ENCODE assay signal across 8 cellular contexts in the genomic region with DNA sequence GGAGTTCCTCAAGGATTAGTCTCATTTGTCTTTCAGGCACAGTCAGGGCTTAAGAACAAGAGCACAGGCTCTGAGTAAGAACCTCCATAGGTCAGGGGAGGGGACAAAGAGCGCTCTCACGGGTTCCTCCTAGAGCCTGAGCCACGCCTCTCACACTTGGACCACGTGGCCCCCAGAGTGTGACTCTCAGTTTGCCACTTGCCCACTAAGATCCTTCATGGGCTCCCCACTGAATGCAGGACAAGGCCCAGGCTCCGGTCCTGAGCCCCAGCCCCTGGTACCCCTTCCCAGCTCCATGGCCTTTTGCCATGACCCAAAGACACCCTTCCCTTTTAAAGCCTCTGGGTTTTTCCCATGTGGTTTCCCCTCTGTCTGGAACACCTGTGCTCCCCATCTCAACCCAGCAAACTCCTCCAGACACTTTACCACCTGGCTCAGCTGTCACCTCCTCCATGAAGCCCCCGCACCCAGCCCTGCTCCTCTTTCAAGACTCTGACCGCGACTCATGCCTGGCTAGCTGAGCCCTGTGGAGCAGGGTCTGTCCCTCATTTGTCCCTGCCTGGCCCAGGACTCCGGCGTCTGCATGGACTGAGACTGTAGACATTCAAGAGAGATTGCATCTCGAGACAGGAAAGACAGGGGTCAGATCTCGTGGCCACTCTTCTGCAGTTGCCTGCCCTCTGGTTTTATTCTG. TPM values are rescaled to one million over a fixed set of nuclear protein-coding genes. Genes with fewer than 3 reads are reported as not detected.
DNase-seq lines count a peak whose midpoint lies in the region; ATAC-seq and TF ChIP-seq lines count a peak whose summit lies in the region.

No MANE protein-coding gene starts in this region.

- peaks cover 0 to 19% (median 10%) of the 10 kb centered on the region in 7 donors for H3K4me1 Mint-ChIP-seq in naive thymus-derived CD4-positive, alpha-beta T cell

- no peak overlapping the region for H3K9ac ChIP-seq in mesenchymal stem cell (ENCODE audit: low read length)

- no peaks in the 10 kb centered on the region for H3K9me3 Mint-ChIP-seq in naive thymus-derived CD4-positive, alpha-beta T cell

- POLR2A ChIA-PET in naive thymus-derived CD4-positive, alpha-beta T cell (lab: Charles Lee): no interaction called here

- H3K18ac ChIP-seq in mesenchymal stem cell (ENCODE audit: low read depth in 1 of 2, low read length in 2 of 2): no peak overlapping the region

- no peak overlapping the region for H2BK5ac ChIP-seq in mesenchymal stem cell (ENCODE audit: low read depth, low read length, poor library complexity, severe bottlenecking)

- DNase-seq in activated T-cell treated with anti-CD3 and anti-CD28 coated beads for 24 hours (ENCODE audit: low read depth) (peak; percentile 35), NCI-H1930 (lab: John Stamatoyannopoulos, UW) (no peak), mesenchymal stem cell (no peak)
- DNase-seq in activated T-cell treated with anti-CD3 and anti-CD28 coated beads, Interleukin-2, amount 50 U/mL, for 1 hour: no peak
- no peak for DNase-seq in naive thymus-derived CD4-positive, alpha-beta T cell
- DNase-seq in effector memory CD4-positive, alpha-beta T cell: no peak

- no peak overlapping the region for H3K23ac ChIP-seq in mesenchymal stem cell (ENCODE audit: low read length in 2 of 2)

- WGBS in mesenchymal stem cell: 77% methylated on average over 12 of the region's 12 CpGs

- no peak overlapping the region for H4K8ac ChIP-seq in mesenchymal stem cell (ENCODE audit: low read length)

- H3K4me3 ChIP-seq in naive thymus-derived CD4-positive, alpha-beta T cell (ENCODE audit: low read length): no peak overlapping the region
- H3K4me3 ChIP-seq in mesenchymal stem cell (ENCODE audit: insufficient read depth in 1 of 2, low read depth in 1 of 2, low read length in 2 of 2): no peak overlapping the region
- no peak overlapping the region for H3K4me3 ChIP-seq in effector memory CD4-positive, alpha-beta T cell (ENCODE audit: insufficient read depth, low read depth, low read length, poor library complexity, severe bottlenecking)

- intact Hi-C loops in naive thymus-derived CD4-positive, alpha-beta T cell (cut with micrococcal nuclease): no loop called here

- H2BK120ac ChIP-seq in mesenchymal stem cell (ENCODE audit: low read depth, low read length): no peak overlapping the region

- peak overlapping the region in 2 of 9 donors; percentile 19 to 62 for H3K27ac Mint-ChIP-seq in naive thymus-derived CD4-positive, alpha-beta T cell

- CTCF ChIA-PET in naive thymus-derived CD4-positive, alpha-beta T cell (lab: Charles Lee): no interaction called here

- no peaks in the 10 kb centered on the region for H3K27me3 ChIP-seq in naive thymus-derived CD4-positive, alpha-beta T cell (ENCODE audit: control insufficient read depth in 2 of 2, insufficient read depth in 2 of 2, low read length in 2 of 2)
- H3K27me3 ChIP-seq in mesenchymal stem cell (ENCODE audit: control insufficient read depth in 1 of 2, insufficient read depth in 1 of 2, low read length in 2 of 2): peaks cover 34 to 47% of the 10 kb centered on the region in 2 experiments
- H3K27me3 ChIP-seq in effector memory CD4-positive, alpha-beta T cell (replicated peaks; ENCODE audit: control insufficient read depth, insufficient read depth, low read length, poor library complexity, severe bottlenecking): no peaks in the 10 kb centered on the region

- no peak overlapping the region for H2AFZ ChIP-seq in mesenchymal stem cell (ENCODE audit: low read depth, low read length)

- peak overlapping the region in 1 of 2 experiments; percentile 42 for H3K14ac ChIP-seq in mesenchymal stem cell (ENCODE audit: low read length in 2 of 2)

- H3K4me2 ChIP-seq in mesenchymal stem cell (ENCODE audit: low read length, poor library complexity, severe bottlenecking): no peak overlapping the region

- H3K79me1 ChIP-seq in mesenchymal stem cell (replicated peaks; ENCODE audit: low read length, poor library complexity, severe bottlenecking): no peaks in the 10 kb centered on the region

- no peaks in the 10 kb centered on the region for H3K36me3 Mint-ChIP-seq in naive thymus-derived CD4-positive, alpha-beta T cell

- H3K4ac ChIP-seq in mesenchymal stem cell (ENCODE audit: low read depth in 1 of 2, low read length in 2 of 2): no peak overlapping the region

- H4K91ac ChIP-seq in mesenchymal stem cell (ENCODE audit: low read length): no peak overlapping the region

- H2BK15ac ChIP-seq in mesenchymal stem cell (ENCODE audit: low read depth, poor library complexity, severe bottlenecking): no peak overlapping the region

- H3K27ac ChIP-seq in naive thymus-derived CD4-positive, alpha-beta T cell (ENCODE audit: low read depth, low read length): no peak overlapping the region
- no peak overlapping the region for H3K27ac ChIP-seq in mesenchymal stem cell (ENCODE audit: low read length, poor library complexity, severe bottlenecking)
- no peak overlapping the region for H3K27ac ChIP-seq in effector memory CD4-positive, alpha-beta T cell (ENCODE audit: insufficient read depth, low read length, poor library complexity, severe bottlenecking)

- no peak overlapping the region for H3K4me3 Mint-ChIP-seq in naive thymus-derived CD4-positive, alpha-beta T cell

- H3K9me3 ChIP-seq in naive thymus-derived CD4-positive, alpha-beta T cell (ENCODE audit: control insufficient read depth in 2 of 3, low read length in 3 of 3): no peaks in the 10 kb centered on the region
- no peaks in the 10 kb centered on the region for H3K9me3 ChIP-seq in mesenchymal stem cell (ENCODE audit: control insufficient read depth, low read length)
- no peaks in the 10 kb centered on the region for H3K9me3 ChIP-seq in effector memory CD4-positive, alpha-beta T cell (ENCODE audit: control insufficient read depth, low read length)

- H3K36me3 ChIP-seq in naive thymus-derived CD4-positive, alpha-beta T cell (ENCODE audit: control insufficient read depth in 2 of 3, insufficient read depth in 3 of 3, low read length in 3 of 3): no peaks in the 10 kb centered on the region
- no peaks in the 10 kb centered on the region for H3K36me3 ChIP-seq in mesenchymal stem cell (ENCODE audit: control insufficient read depth in 1 of 2, insufficient read depth in 2 of 2, low read depth in 1 of 2, low read length in 2 of 2)
- no peaks in the 10 kb centered on the region for H3K36me3 ChIP-seq in effector memory CD4-positive, alpha-beta T cell (ENCODE audit: control insufficient read depth, insufficient read depth, low read length)

- H3K27me3 Mint-ChIP-seq in naive thymus-derived CD4-positive, alpha-beta T cell: peaks cover 0 to 4% (median 0%) of the 10 kb centered on the region in 5 donors

- H3K4me1 ChIP-seq in naive thymus-derived CD4-positive, alpha-beta T cell (ENCODE audit: control insufficient read depth in 2 of 2, insufficient read depth in 2 of 2, low read length in 2 of 2): peaks cover 0 to 12% of the 10 kb centered on the region in 2 donors
- H3K4me1 ChIP-seq in mesenchymal stem cell (ENCODE audit: control insufficient read depth, insufficient read depth, low read depth, low read length): no peaks in the 10 kb centered on the region
- no peaks in the 10 kb centered on the region for H3K4me1 ChIP-seq in effector memory CD4-positive, alpha-beta T cell (ENCODE audit: control insufficient read depth, insufficient read depth, low read length, poor library complexity, severe bottlenecking)

- no peak overlapping the region for H2BK12ac ChIP-seq in mesenchymal stem cell (ENCODE audit: low read length in 2 of 2)

- ATAC-seq in HG02884 (IDR thresholded peaks at IDR 0.05; ENCODE audit: unreplicated experiment) (peak; percentile 92), SK-N-SH treated with all-trans-retinoic acid at 6 μM for 48 hours (no peak)
- ATAC-seq in naive thymus-derived CD4-positive, alpha-beta T cell: peak; percentile 95

- H2AK5ac ChIP-seq in mesenchymal stem cell (ENCODE audit: low read length, severe bottlenecking): no peak overlapping the region

TF ChIP-seq in SK-N-SH treated with all-trans-retinoic acid at 6 μM for 48 hours, 23 proteins besides CTCF, POLR2A, EP300 and RAD21:
- TF ChIP-seq ESRRG (CRISPR knock-in tag; IDR thresholded peaks at IDR 0.05): no peak
- TF ChIP-seq ZFP30 (CRISPR knock-in tag; IDR thresholded peaks at IDR 0.05): no peak
- TF ChIP-seq ZFP3 (CRISPR knock-in tag; IDR thresholded peaks at IDR 0.05): peak; percentile 72; the same call in 1 of the 2 replicates

RNA-seq across cellular contexts. Expression of a gene that starts 32.7 kb away (rescaled TPM):
- 100 to 1,000 TPM in 1 of 5 experiments, 10 to 100 TPM in 4; 51.8 to 163 (median 79.5) TPM for total RNA-seq in naive thymus-derived CD4-positive, alpha-beta T cell
- 10 to 100 TPM; 21.1 to 38.8 TPM for polyA plus RNA-seq in naive thymus-derived CD4-positive, alpha-beta T cell
- polyA plus RNA-seq in mesenchymal stem cell (2013, experiment 1 of 2): 17.8 TPM
- polyA plus RNA-seq in mesenchymal stem cell (2013, experiment 2 of 2): 17.1 TPM
